1 cellular context compared by ENCODE assay signal in genomic region chr14:74084277-74085046, GRCh38.
TF ChIP-seq lines count a peak whose summit lies in the region.

Gene ALDH6A1, minus strand, starts transcription at chr14:74084453. Its CDS starts 59 bp downstream, at chr14:74084394.
Gene LIN52, plus strand, starts transcription at chr14:74084956. Its CDS starts 19 bp downstream, at chr14:74084975.

TF ChIP-seq in GM23338, 12 proteins besides CTCF, POLR2A, EP300 and RAD21:
- TF ChIP-seq EZH2phosphoT487 (IDR thresholded peaks at IDR 0.05; ENCODE audit: unreplicated experiment), result no peak
- TF ChIP-seq ZNF331 (CRISPR knock-in tag; IDR thresholded peaks at IDR 0.05; ENCODE audit: low read depth), result no peak
- peak; percentile 85 for TF ChIP-seq CREB1 (CRISPR knock-in tag; IDR thresholded peaks at IDR 0.05; ENCODE audit: low read depth)
- TF ChIP-seq POLR2AphosphoS5 (IDR thresholded peaks at IDR 0.05; ENCODE audit: low read depth), result peak; percentile 87
- TF ChIP-seq EZH2 (IDR thresholded peaks at IDR 0.05; ENCODE audit: low read depth, unreplicated experiment), result no peak
- TF ChIP-seq JUNB (IDR thresholded peaks at IDR 0.05; ENCODE audit: unreplicated experiment), result no peak
- no peak for TF ChIP-seq REST (IDR thresholded peaks at IDR 0.05; ENCODE audit: unreplicated experiment)
- no peak for TF ChIP-seq ZNF114 (CRISPR knock-in tag; IDR thresholded peaks at IDR 0.05)
- TF ChIP-seq ETS1 (IDR thresholded peaks at IDR 0.05), result 0 out of 2 replicates have a peak, but pooled peaks have one; percentile 53
- TF ChIP-seq STAT1 (IDR thresholded peaks at IDR 0.05; ENCODE audit: unreplicated experiment), result no peak
